In the genomic region with DNA sequence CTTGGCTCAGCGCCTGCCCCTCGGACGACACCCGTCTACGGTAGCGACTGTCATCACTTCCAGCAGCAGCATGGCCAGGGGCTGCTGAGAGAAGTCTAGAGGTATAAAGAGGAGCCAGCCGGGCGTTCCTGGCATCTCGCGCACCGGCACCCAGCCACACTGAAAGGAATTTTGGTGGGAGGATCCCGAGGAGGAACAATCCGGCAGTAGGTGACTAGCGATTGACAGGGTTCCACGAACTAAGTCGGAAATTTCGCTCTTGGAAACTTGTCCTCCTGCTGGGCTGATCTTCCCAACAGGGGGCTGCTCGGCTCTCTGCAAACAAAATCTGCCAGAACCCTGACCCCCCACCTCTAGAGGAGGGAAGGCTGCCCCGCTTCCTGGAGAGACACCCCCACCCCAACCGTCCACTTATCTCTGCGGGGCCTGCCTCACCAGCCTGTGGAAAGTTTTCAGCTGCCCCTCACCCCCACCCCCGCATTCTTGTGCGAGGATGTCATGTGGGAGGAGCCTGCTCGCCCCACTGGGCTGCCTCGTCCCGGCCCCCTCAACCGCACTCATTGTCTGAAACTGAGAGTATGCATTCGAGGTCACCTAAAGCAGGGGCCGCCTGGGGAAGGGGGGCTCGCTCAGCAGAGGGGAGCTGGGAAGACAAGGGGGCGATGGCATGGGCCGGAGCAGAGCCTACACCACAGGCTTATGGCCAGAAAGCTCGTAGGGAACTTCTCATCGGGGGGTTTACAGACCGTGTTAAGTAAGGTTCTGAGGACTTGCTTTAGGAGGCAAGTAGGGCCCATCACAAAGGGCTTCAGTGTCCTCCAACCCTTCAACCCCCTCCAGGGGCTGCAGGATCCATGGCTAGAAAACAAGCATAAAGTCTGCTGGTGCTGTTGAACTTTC, we compare ENCODE assay signal across 8 cellular contexts. TPM values are rescaled to one million over a fixed set of nuclear protein-coding genes. Genes with fewer than 3 reads are reported as not detected.
DNase-seq lines count a peak whose midpoint lies in the region; ATAC-seq, FAIRE-seq and TF ChIP-seq lines count a peak whose summit lies in the region.

No MANE protein-coding gene starts in this region.

- H3K79me2 ChIP-seq in GM12878 (ENCODE audit: control insufficient read depth, insufficient read depth, low read length) = no peaks in the 10 kb centered on the region

- CTCF ChIA-PET in GM12878 (lab: Yijun Ruan, JAX) = interaction anchor here (1.9 kb wide), 1 partner anchor 67 kb away, joined by 4 read pairs; no protein-coding TSS in a partner anchor

- 47% methylated on average over 35 of the region's 35 CpGs for WGBS in GM12878 (ENCODE audit: insufficient coverage, insufficient replicate concordance, low lambda C conversion rate, missing lambda C conversion rate)

- H3K4me1 ChIP-seq in GM12878 (ENCODE audit: control insufficient read depth, insufficient read depth, low read length) (peaks cover 15% of the 10 kb centered on the region), stomach smooth muscle (ENCODE audit: control insufficient read depth, insufficient read depth, low read length) (peaks cover 46% of the 10 kb centered on the region)

- no peaks in the 10 kb centered on the region for H3K27me3 ChIP-seq in GM12878 (replicated peaks in 1 of 2; ENCODE audit: control insufficient read depth in 2 of 2, insufficient read depth in 2 of 2, low read length in 1 of 2)
- H3K27me3 ChIP-seq in stomach smooth muscle (ENCODE audit: control insufficient read depth in 1 of 2, insufficient read depth in 2 of 2, low read length in 2 of 2) = no peaks in the 10 kb centered on the region

- DNase-seq in HUDEP-2 (lab: John Stamatoyannopoulos, UW; ENCODE audit: unreplicated experiment in 76 of 76) (peak in 44 of 76 experiments; percentile 6 to 77 (median 32)), GM12878 (ENCODE audit: low read depth, low spot score) (no peak), iPS-NIHi11 (ENCODE audit: low spot score) (peak; percentile 93), NAMALWA (ENCODE audit: low spot score) (no peak), T-helper 2 cell (no peak)
- DNase-seq in stimulated activated CD4-positive, alpha-beta T cell treated with anti-CD3 and anti-CD28 coated beads, Interleukin-15, amount 100 ng/mL, for 24 hours = no peak

- intact Hi-C loops in GM12878 (cut with micrococcal nuclease; ENCODE audit: unreplicated experiment) = no loop called here

- no peaks in the 10 kb centered on the region for H4K20me1 ChIP-seq in GM12878 (ENCODE audit: control insufficient read depth, insufficient read depth)

- no peak overlapping the region for H2AFZ ChIP-seq in GM12878 (ENCODE audit: control insufficient read depth, low read depth, low read length)

- no peak for TF ChIP-seq CTCF in GM12878 (IDR thresholded peaks at IDR 0.05 in 2 of 3, conservative IDR thresholded peaks at IDR 0.05 in 1 of 3; ENCODE audit: control insufficient read depth in 2 of 3, extremely low read depth in 1 of 3, insufficient read depth in 1 of 3, low read depth in 3 of 3, low read length in 3 of 3)

- H3K9me3 ChIP-seq in GM12878 (replicated peaks; ENCODE audit: control insufficient read depth, insufficient read depth, low read length) (no peaks in the 10 kb centered on the region), stomach smooth muscle (ENCODE audit: control insufficient read depth in 2 of 2, low read length in 2 of 2) (no peaks in the 10 kb centered on the region)

- no peak for TF ChIP-seq EP300 in GM12878 (IDR thresholded peaks at IDR 0.05; ENCODE audit: borderline replicate concordance in 1 of 2, control insufficient read depth in 1 of 2, low read depth in 2 of 2, low read length in 2 of 2)

- TF ChIP-seq POLR2A in GM12878 (IDR thresholded peaks at IDR 0.05; ENCODE audit: low read depth, low read length) = no peak

- no peak overlapping the region for H3K27ac ChIP-seq in GM12878 (ENCODE audit: control insufficient read depth, insufficient read depth)
- peak overlapping the region; percentile 75 for H3K27ac ChIP-seq in stomach smooth muscle (ENCODE audit: low read length)

- SMC1A ChIA-PET in GM12878 (lab: Charles Lee; ENCODE audit: uncharacterized antibody, unreplicated experiment) = no interaction called here

- FAIRE-seq in GM12878 (lab: Jason Lieb, UNC) = peak; percentile 31

- POLR2A ChIA-PET in GM12878 (lab: Charles Lee) = no interaction called here

- BruUV-seq in GM12878 (replicated peaks; lab: Mats Ljungman, UMichigan) = no TSS peak

- peak; percentile 77 for ATAC-seq in GM12878
- ATAC-seq in GM18520 (IDR thresholded peaks at IDR 0.05; ENCODE audit: unreplicated experiment) = no peak

- no peak overlapping the region for H3K9ac ChIP-seq in GM12878 (ENCODE audit: control insufficient read depth, insufficient read depth, low read length)
- H3K9ac ChIP-seq in stomach smooth muscle (ENCODE audit: low read length in 2 of 2) = peak overlapping the region; percentile 39 to 62

- RAD21 ChIA-PET in GM12878 (lab: Charles Lee; ENCODE audit: unreplicated experiment) = interaction anchor here (1.1 kb wide), 1 partner anchor 97 kb away, joined by 3 read pairs; no protein-coding TSS in a partner anchor

- H3K4me2 ChIP-seq in GM12878 (ENCODE audit: control insufficient read depth, insufficient read depth) = peak overlapping the region; percentile 3

- no peak overlapping the region for H3K4me3 ChIP-seq in GM12878
- peak overlapping the region; percentile 54 to 71 for H3K4me3 ChIP-seq in stomach smooth muscle (ENCODE audit: low read length in 2 of 2)

- TF ChIP-seq RAD21 in GM12878 (IDR thresholded peaks at IDR 0.05; ENCODE audit: insufficient read depth, low read depth, low read length) = no peak

- in situ Hi-C loops in GM12878 (cut with MboI) = no loop called here

- H3K36me3 ChIP-seq in GM12878 (ENCODE audit: control insufficient read depth in 2 of 2, insufficient read depth in 2 of 2, low read length in 1 of 2) (no peaks in the 10 kb centered on the region), stomach smooth muscle (ENCODE audit: control insufficient read depth in 2 of 2, insufficient read depth in 2 of 2, low read length in 2 of 2) (peaks cover 2 to 10% of the 10 kb centered on the region in 2 donors)

TF ChIP-seq in GM12878, 131 proteins besides CTCF, POLR2A, EP300 and RAD21:
- TF ChIP-seq BMI1 (IDR thresholded peaks at IDR 0.05; ENCODE audit: borderline replicate concordance) (no peak), CREB1 (IDR thresholded peaks at IDR 0.05; ENCODE audit: low read depth) (0 out of 2 replicates have a peak, but pooled peaks have one; percentile 25), EGR1 (IDR thresholded peaks at IDR 0.05; ENCODE audit: borderline replicate concordance in 1 of 2, low read depth in 2 of 2, low read length in 2 of 2) (peak in 1 of 2 experiments; percentile 85; a peak in 2 of 3 replicates), ATF7 (IDR thresholded peaks at IDR 0.05; ENCODE audit: low read depth) (0 out of 2 replicates have a peak, but pooled peaks have one; percentile 18), NFXL1 (IDR thresholded peaks at IDR 0.05; ENCODE audit: borderline replicate concordance) (no peak), SUPT20H (IDR thresholded peaks at IDR 0.05; ENCODE audit: borderline replicate concordance, control insufficient read depth, low read depth, low read length) (no peak), RUNX3 (IDR thresholded peaks at IDR 0.05; ENCODE audit: low read length) (peak; percentile 70), CREM (IDR thresholded peaks at IDR 0.05; ENCODE audit: low read depth) (no peak)
- TF ChIP-seq, protein P1, sequence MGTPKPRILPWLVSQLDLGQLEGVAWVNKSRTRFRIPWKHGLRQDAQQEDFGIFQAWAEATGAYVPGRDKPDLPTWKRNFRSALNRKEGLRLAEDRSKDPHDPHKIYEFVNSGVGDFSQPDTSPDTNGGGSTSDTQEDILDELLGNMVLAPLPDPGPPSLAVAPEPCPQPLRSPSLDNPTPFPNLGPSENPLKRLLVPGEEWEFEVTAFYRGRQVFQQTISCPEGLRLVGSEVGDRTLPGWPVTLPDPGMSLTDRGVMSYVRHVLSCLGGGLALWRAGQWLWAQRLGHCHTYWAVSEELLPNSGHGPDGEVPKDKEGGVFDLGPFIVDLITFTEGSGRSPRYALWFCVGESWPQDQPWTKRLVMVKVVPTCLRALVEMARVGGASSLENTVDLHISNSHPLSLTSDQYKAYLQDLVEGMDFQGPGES (IDR thresholded peaks at IDR 0.05) = no peak

RNA-seq across cellular contexts. Expression of a gene that starts 9.6 kb away (rescaled TPM):
- total RNA-seq in GM12878 (2013; cell fraction: nucleolus; rRNA removed) = not detected in 2 replicates
- total RNA-seq in GM12878 (2014; rRNA removed) (0.16 and 0.28 TPM in 2 replicates), GM12878 (2014; rRNA removed; fragmentation: Illumina TruSeq; extraction: Trizol) (0.05 and 0.09 TPM in 2 replicates), GM12878 (2021) (0.32 and 0.51 TPM in 2 replicates)
- polyA plus RNA-seq in GM12878 (2011; ENCODE audit: low read depth) = 0.10 TPM
- polyA plus RNA-seq in GM12878 (2011; rRNA removed) (0.06 and 0.27 TPM in 2 replicates), GM12878 (2014; fragmentation: Illumina TruSeq; extraction: Trizol) (0.12 and 0.24 TPM in 2 replicates), GM12878 (2014; fragmentation: Nextera tagmentation; extraction: Ambion mirVana) (not detected), GM12878 (2014; rRNA removed) (0.04 and 0.16 TPM in 2 replicates), GM12878 (2016; fragmentation: Nextera tagmentation; extraction: Ambion mirVana) (under 1 TPM; 0.19 to 0.37 TPM)
- polyA plus RNA-seq in GM12878 (2011; cell fraction: cytosol; rRNA removed) = 0.10 and 0.13 TPM in 2 replicates
- 0.19 and 0.29 TPM in 2 replicates for polyA plus RNA-seq in GM12878 (2011; cell fraction: nucleus; rRNA removed)
- polyA plus RNA-seq in GM12878 (2012) = 0.20 and 0.22 TPM in 2 replicates
- 0.29 and 1.4 TPM in 2 replicates for polyA minus RNA-seq in GM12878 (2011; rRNA and poly(A)+ RNA removed)
- 2.1 and 3.4 TPM in 2 replicates for polyA minus RNA-seq in GM12878 (2011; cell fraction: cytosol; rRNA and poly(A)+ RNA removed)
- 0.60 and 1.2 TPM in 2 replicates for polyA minus RNA-seq in GM12878 (2011; cell fraction: nucleus; rRNA and poly(A)+ RNA removed)

Comparison
In these comparisons a context has a peak if more than half of its experiments do, and no peak if none do; other contexts are left out.
1. DNase-seq: peak in HUDEP-2 (44 of 76) and iPS-NIHi11 (single experiment); none in GM12878 (single experiment), stimulated activated CD4-positive, alpha-beta T cell treated with anti-CD3 and anti-CD28 coated beads, Interleukin-15, amount 100 ng/mL, for 24 hours (single experiment), NAMALWA (single experiment) and T-helper 2 cell (0 of 5).